In the genomic region with DNA sequence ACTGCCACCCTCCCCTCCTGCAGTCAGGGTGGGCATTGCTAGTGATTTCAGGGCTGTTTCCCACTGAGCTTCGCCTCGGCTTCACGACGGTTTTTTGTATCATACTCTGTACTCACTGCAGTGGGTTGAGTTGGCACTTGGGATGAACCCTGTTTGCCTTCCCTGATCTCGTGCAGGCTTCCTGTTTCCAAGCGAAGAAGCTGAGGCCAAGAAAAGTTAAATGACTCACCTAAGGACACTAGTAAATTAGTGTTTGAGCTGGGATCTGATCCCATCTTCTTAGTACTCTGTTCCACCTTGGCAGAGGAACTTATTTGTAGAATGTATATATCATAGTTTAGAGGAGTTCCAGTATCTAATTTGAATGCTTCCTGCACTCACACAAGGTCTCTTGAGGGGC, we compare ENCODE assay signal across 35 cellular contexts. TPM values are rescaled to one million over a fixed set of nuclear protein-coding genes. Genes with fewer than 3 reads are reported as not detected.
"Had no signal": no experiment of that assay in that cellular context is flagged by ENCODE, and none has a peak within 500 bp of the region (broad histone marks: within the 10 kb centered on the region; RNA-seq: fewer than 3 reads in every experiment).

No MANE protein-coding gene starts in this region.

- H3K4me3 ChIP-seq: PC-9 had no signal

- H3K36me3 ChIP-seq: brain microvascular endothelial cell had no signal

- FAIRE-seq: RCC 7860 had no signal

- H3K27ac ChIP-seq: brain microvascular endothelial cell, PC-9, RWPE1, WERI-Rb-1 had no signal

- H3K27me3 ChIP-seq: brain microvascular endothelial cell had no signal

- H3K4me2 ChIP-seq: PC-9 had no signal

- DNase-seq: activated CD4-positive, alpha-beta T cell treated with anti-CD3 and anti-CD28 coated beads for 1 hour; activated CD4-positive, alpha-beta T cell treated with anti-CD3 and anti-CD28 coated beads for 48 hours; activated CD4-positive, CD25-positive, alpha-beta regulatory T cell; activated CD8-positive, alpha-beta T cell treated with anti-CD3 and anti-CD28 coated beads for 36 hours; activated effector memory CD4-positive, alpha-beta T cell treated with anti-CD3 and anti-CD28 coated beads, Interleukin-2, amount 50 U/mL, for 16 hours; activated naive CD4-positive, alpha-beta T cell; activated naive CD4-positive, alpha-beta T cell treated with anti-CD3 and anti-CD28 coated beads, Interleukin-2, amount 50 U/mL, for 16 hours; activated naive CD8-positive, alpha-beta T cell treated with anti-CD3 and anti-CD28 coated beads for 36 hours; activated T-cell treated with anti-CD3 and anti-CD28 coated beads, Interleukin-2, amount 50 U/mL, for 1 hour; activated T-cell treated with anti-CD3 and anti-CD28 coated beads, Interleukin-2, amount 50 U/mL, for 72 hours; amniotic stem cell; aorta; brain microvascular endothelial cell; central memory CD4-positive, alpha-beta T cell; NCI-H1048; NCI-H1105 treated with DMSO at 0.1 percent for 48 hours; NCI-H1436 treated with DMSO at 0.1 percent for 48 hours; NCI-H1694 treated with DMSO at 0.1 percent for 48 hours; NCI-H2029; NCI-H2107; NCI-H2171; NCI-H510A; NCI-H526; NCI-H748 treated with DMSO at 0.1 percent for 48 hours; NK-92 treated with Interleukin-12 subunit alpha and Interleukin-12 subunit beta, amount 100 ng/mL, for 24 hours; PC-9; SW 1271; T-helper 1 cell; T-helper 2 cell; T-helper 9 cell; WERI-Rb-1 had no signal

- H2AFZ ChIP-seq: PC-9 had no signal

RNA-seq across cellular contexts. Expression of a gene that starts 50.3 kb away (rescaled TPM):
- total RNA-seq: activated CD8-positive, alpha-beta memory T cell treated with anti-CD3 and anti-CD28 coated beads for 36 hours; activated CD8-positive, alpha-beta T cell treated with anti-CD3 and anti-CD28 coated beads for 36 hours; activated naive CD8-positive, alpha-beta T cell treated with anti-CD3 and anti-CD28 coated beads for 36 hours; activated T-helper 17 cell treated with anti-CD3 and anti-CD28 coated beads, Interleukin-2, amount 50 U/mL, for 72 hours had no signal
- polyA plus RNA-seq: aorta had no signal
